ENCODE assay signal across 8 cellular contexts in the genomic region with DNA sequence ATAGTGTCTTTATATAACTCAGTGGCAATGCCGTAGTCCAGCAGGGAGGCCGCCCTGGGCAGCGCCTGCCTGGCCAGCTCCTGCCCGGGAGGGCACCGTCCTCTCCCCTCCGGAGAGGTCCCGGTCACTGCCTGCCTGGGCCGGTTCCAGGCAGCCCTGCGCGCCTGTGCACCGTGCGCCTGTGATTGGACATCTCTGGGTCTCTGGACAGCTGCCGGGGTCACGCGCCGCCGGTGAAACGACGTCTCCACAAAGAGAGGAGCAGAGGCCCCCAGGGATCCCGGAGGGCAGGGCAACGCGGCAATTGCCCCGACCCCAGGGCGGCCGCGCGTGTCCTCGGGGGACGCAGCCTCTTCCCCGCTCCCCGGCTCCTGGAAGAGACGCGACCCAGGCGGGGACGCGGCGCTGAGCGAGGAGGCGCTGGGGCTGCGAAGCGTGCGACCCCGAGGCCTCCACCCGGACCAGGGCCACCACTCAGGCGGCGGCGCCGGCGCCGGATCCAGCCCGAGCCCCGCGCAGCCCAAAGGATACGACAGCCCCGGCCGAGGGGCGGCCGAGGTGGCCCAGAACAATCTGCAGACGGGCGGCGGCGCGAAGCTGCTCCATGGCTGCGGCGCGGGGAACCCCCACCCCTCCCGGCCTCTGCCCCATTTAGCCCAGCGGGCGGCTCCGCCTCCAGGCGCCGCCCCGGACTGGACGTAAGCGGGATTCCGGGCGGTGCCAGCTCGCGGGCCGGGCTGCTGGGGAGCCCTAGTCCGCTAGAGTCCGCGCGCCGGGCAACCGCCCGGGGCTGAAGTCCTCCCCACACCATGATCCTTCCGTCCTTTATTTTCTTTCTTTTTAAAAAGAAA. TPM values are rescaled to one million over a fixed set of nuclear protein-coding genes. Genes with fewer than 3 reads are reported as not detected.
A peak's percentile ranks its signal among the peaks of the same experiment; 100 is the strongest.
DNase-seq lines count a peak whose midpoint lies in the region; ATAC-seq lines count a peak whose summit lies in the region.

PHYH (minus strand) TSS at position 628 of the 851 bp plus-strand sequence; CDS start at position 606, 22 bp downstream.

- peak; percentile 72 for ATAC-seq in GM19023 (IDR thresholded peaks at IDR 0.05; ENCODE audit: unreplicated experiment)
- ATAC-seq in HG03196 (IDR thresholded peaks at IDR 0.05; ENCODE audit: unreplicated experiment): peak; percentile 69

- peak within 1 kb of the TSS; percentile 86 for H3K9ac ChIP-seq in BLaER1

- peaks cover 37% of the 10 kb centered on the region for H3K4me1 ChIP-seq in BLaER1

- H3K4me2 ChIP-seq in BLaER1: peak within 1 kb of the TSS; percentile 98

- no peaks in the 10 kb centered on the region for H3K27me3 ChIP-seq in BLaER1

- H4K20me1 ChIP-seq in BLaER1: no peaks in the 10 kb centered on the region

- no peaks in the 10 kb centered on the region for H3K9me3 ChIP-seq in BLaER1

- H3K27ac ChIP-seq in BLaER1: peak within 1 kb of the TSS; percentile 90

- POLR2A ChIA-PET in activated CD8-positive, alpha-beta memory T cell treated with anti-CD3 and anti-CD28 coated beads for 36 hours (lab: Charles Lee): interaction anchor here (0.7 to 1.3 kb wide), 3 partner anchors 138 to 287 kb away, joined by 3 read pairs; partner anchors contain the start of genes MCM10 and PRPF18

- H3K36me3 ChIP-seq in BLaER1: peaks cover 8% of the 10 kb centered on the region

- DNase-seq in NCI-H748 (lab: John Stamatoyannopoulos, UW; ENCODE audit: unreplicated experiment): peak; percentile 80
- DNase-seq in effector CD4-positive, alpha-beta T cell: peak; percentile 79
- peak; percentile 95 for DNase-seq in medulla oblongata (ENCODE audit: extremely low spot score)
- DNase-seq in stimulated activated CD4-positive, alpha-beta T cell treated with anti-CD3 and anti-CD28 coated beads, TNF-alpha, amount 100 ng/mL, for 4 hours (ENCODE audit: low read depth in 3 of 3): peak; percentile 60 to 69 (median 67)

- CTCF ChIA-PET in activated CD8-positive, alpha-beta memory T cell treated with anti-CD3 and anti-CD28 coated beads for 36 hours (lab: Charles Lee): interaction anchor here (0.6 to 3.1 kb wide), 4 partner anchors 21 to 620 kb away, joined by 3 to 24 read pairs (median 3); partner anchors contain the start of gene MCM10

- peak within 1 kb of the TSS; percentile 80 for H3K4me3 ChIP-seq in BLaER1

RNA-seq across cellular contexts. Expression of gene PHYH, which starts in this region (rescaled TPM):
- total RNA-seq in activated CD8-positive, alpha-beta memory T cell treated with anti-CD3 and anti-CD28 coated beads for 36 hours: 10 to 100 TPM; 15.6 to 17.0 TPM

Comparison
In these comparisons a context has a peak if more than half of its experiments do, and no peak if none do; other contexts are left out.
1. Peak in every context shown above with its lines: DNase-seq, ATAC-seq, H3K4me3 ChIP-seq and H3K27ac ChIP-seq.